1 cellular context compared by ENCODE assay signal in genomic region chr6:56507517-56507916, GRCh38.
TF ChIP-seq lines count a peak whose summit lies in the region.

No MANE protein-coding gene starts in this region.

TF ChIP-seq in SK-N-SH treated with all-trans-retinoic acid at 6 μM for 48 hours, 23 proteins besides CTCF, POLR2A, EP300 and RAD21 (continued from another document):
- TF ChIP-seq POU6F1 (CRISPR knock-in tag; IDR thresholded peaks at IDR 0.05; ENCODE audit: borderline replicate concordance, low read depth) (no peak), PPARA (CRISPR knock-in tag; IDR thresholded peaks at IDR 0.05; ENCODE audit: borderline replicate concordance) (no peak), ZNF70 (CRISPR knock-in tag; IDR thresholded peaks at IDR 0.05) (no peak), RARB (CRISPR knock-in tag; IDR thresholded peaks at IDR 0.05) (no peak), CREB5 (CRISPR knock-in tag; IDR thresholded peaks at IDR 0.05; ENCODE audit: low read depth) (no peak), PATZ1 (CRISPR knock-in tag; IDR thresholded peaks at IDR 0.05; ENCODE audit: borderline replicate concordance) (no peak), CSDC2 (CRISPR knock-in tag; IDR thresholded peaks at IDR 0.05) (no peak), BACH2 (CRISPR knock-in tag; IDR thresholded peaks at IDR 0.05; ENCODE audit: borderline replicate concordance) (no peak), ESRRG (CRISPR knock-in tag; IDR thresholded peaks at IDR 0.05) (no peak), ZNF565 (CRISPR knock-in tag; conservative IDR thresholded peaks at IDR 0.05; ENCODE audit: low read depth) (no peak), CSRNP3 (CRISPR knock-in tag; IDR thresholded peaks at IDR 0.05) (no peak), TOX (CRISPR knock-in tag; IDR thresholded peaks at IDR 0.05; ENCODE audit: borderline replicate concordance) (no peak), ZC3H10 (CRISPR knock-in tag; IDR thresholded peaks at IDR 0.05) (no peak), GLIS3 (CRISPR knock-in tag; IDR thresholded peaks at IDR 0.05) (no peak), TCF4 (CRISPR knock-in tag; IDR thresholded peaks at IDR 0.05; ENCODE audit: borderline replicate concordance) (no peak), ZNF8 (CRISPR knock-in tag; IDR thresholded peaks at IDR 0.05) (no peak), ZFP30 (CRISPR knock-in tag; IDR thresholded peaks at IDR 0.05) (no peak)
